18 cellular contexts compared by ENCODE assay signal in genomic region chr6:46473866-46474265, GRCh38. TPM values are rescaled to one million over a fixed set of nuclear protein-coding genes. Genes with fewer than 3 reads are reported as not detected.
A peak's percentile ranks its signal among the peaks of the same experiment; 100 is the strongest.
DNase-seq lines count a peak whose midpoint lies in the region; ATAC-seq, FAIRE-seq and TF ChIP-seq lines count a peak whose summit lies in the region.
"Had no signal": no experiment of that assay in that cellular context is flagged by ENCODE, and none has a peak within 500 bp of the region (broad histone marks: within the 10 kb centered on the region; RNA-seq: fewer than 3 reads in every experiment).

No MANE protein-coding gene starts in this region.

- H3K79me2 ChIP-seq in GM23248 (ENCODE audit: insufficient read depth) (no peaks in the 10 kb centered on the region), astrocyte (ENCODE audit: insufficient read depth, low read length) (no peaks in the 10 kb centered on the region)

- in situ Hi-C loops in GM23248 (cut with MboI) = no loop called here

- H3K9me3 ChIP-seq in GM23248 (ENCODE audit: low read depth) (no peaks in the 10 kb centered on the region), astrocyte (ENCODE audit: insufficient read depth, low read depth, low read length) (no peaks in the 10 kb centered on the region), skeletal muscle satellite cell (replicated peaks; ENCODE audit: low read length) (no peaks in the 10 kb centered on the region)

- H3K4me2 ChIP-seq in GM23248 (ENCODE audit: unreplicated experiment) = peak overlapping the region; percentile 81
- H3K4me2 ChIP-seq in astrocyte (ENCODE audit: low read length) = peak overlapping the region; percentile 26
- peak overlapping the region; percentile 61 for H3K4me2 ChIP-seq in skeletal muscle satellite cell (ENCODE audit: low read length)

- H3K36me3 Mint-ChIP-seq in astrocyte (ENCODE audit: low read depth, unreplicated experiment) = no peaks in the 10 kb centered on the region

- peak overlapping the region; percentile 90 for H3K27ac Mint-ChIP-seq in astrocyte (ENCODE audit: unreplicated experiment)

- H3K27ac ChIP-seq in GM23248 (peak overlapping the region; percentile 41), astrocyte (ENCODE audit: low read depth, low read length) (no peak overlapping the region)
- H3K27ac ChIP-seq: HL-60, SK-N-MC had no signal

- H3K36me3 ChIP-seq in GM23248 (ENCODE audit: low read depth) = no peaks in the 10 kb centered on the region
- no peaks in the 10 kb centered on the region for H3K36me3 ChIP-seq in astrocyte (ENCODE audit: insufficient read depth, low read length)
- no peaks in the 10 kb centered on the region for H3K36me3 ChIP-seq in skeletal muscle satellite cell (ENCODE audit: insufficient read depth, low read length)

- H3K27me3 ChIP-seq in GM23248 (replicated peaks; ENCODE audit: insufficient read depth) = no peaks in the 10 kb centered on the region
- no peaks in the 10 kb centered on the region for H3K27me3 ChIP-seq in astrocyte (ENCODE audit: insufficient read depth, low read length)
- no peaks in the 10 kb centered on the region for H3K27me3 ChIP-seq in skeletal muscle satellite cell (ENCODE audit: control insufficient read depth, insufficient read depth, low read length)

- H3K9me2 ChIP-seq in GM23248 (ENCODE audit: insufficient read depth) = peaks cover 6% of the 10 kb centered on the region; the same call in 1 of the 2 replicates

- H4K20me1 ChIP-seq in GM23248 (ENCODE audit: insufficient read depth) (no peaks in the 10 kb centered on the region), astrocyte (ENCODE audit: insufficient read depth, low read length) (no peaks in the 10 kb centered on the region)

- peaks cover 32% of the 10 kb centered on the region for H3K4me1 Mint-ChIP-seq in astrocyte (ENCODE audit: low read depth, unreplicated experiment)

- no peak overlapping the region for H3K4me3 Mint-ChIP-seq in astrocyte (ENCODE audit: unreplicated experiment)
- H3K4me3 Mint-ChIP-seq: H9 had no signal

- DNase-seq in GM23248 (peak; percentile 84), astrocyte (ENCODE audit: low read depth) (no peak), iris pigment epithelial cell (ENCODE audit: low read depth) (peak; percentile 55), NAMALWA (ENCODE audit: low spot score) (no peak)
- DNase-seq in activated CD4-positive, alpha-beta T cell treated with anti-CD3 and anti-CD28 coated beads for 1 hour = no peak
- no peak for DNase-seq in stimulated activated naive CD4-positive, alpha-beta T cell (lab: John Stamatoyannopoulos, UW)
- DNase-seq: C1 segment of cervical spinal cord, DMS 273 treated with DMSO at 0.1 percent for 48 hours, H9, NCI-H1092, NCI-H2107, NCI-H774 had no signal

- no peak for ATAC-seq in HG03108 (IDR thresholded peaks at IDR 0.05; ENCODE audit: unreplicated experiment)
- ATAC-seq: K562 had no signal

- H3K9me3 Mint-ChIP-seq in astrocyte (ENCODE audit: unreplicated experiment) = peaks cover 4% of the 10 kb centered on the region

- H3K4me3 ChIP-seq in GM23248 (peak overlapping the region; percentile 30), astrocyte (ENCODE audit: insufficient read depth, low read depth, low read length) (no peak overlapping the region), skeletal muscle satellite cell (ENCODE audit: low read length) (peak overlapping the region; percentile 15)
- H3K4me3 ChIP-seq: K562, SK-N-MC had no signal

- H3K9ac ChIP-seq in GM23248 (no peak overlapping the region), astrocyte (ENCODE audit: low read length) (no peak overlapping the region), skeletal muscle satellite cell (ENCODE audit: low read depth, low read length) (peak overlapping the region; percentile 16)

- no peaks in the 10 kb centered on the region for H3K27me3 Mint-ChIP-seq in astrocyte (ENCODE audit: low read depth, unreplicated experiment)

- H3K4me1 ChIP-seq in GM23248 (ENCODE audit: insufficient read depth) = peaks cover 40% of the 10 kb centered on the region
- H3K4me1 ChIP-seq in astrocyte (ENCODE audit: insufficient read depth, low read length) = no peaks in the 10 kb centered on the region
- H3K4me1 ChIP-seq in skeletal muscle satellite cell (ENCODE audit: control insufficient read depth, insufficient read depth, low read length) = peaks cover 45% of the 10 kb centered on the region

- H2AFZ ChIP-seq in GM23248 (peak overlapping the region; percentile 51), astrocyte (ENCODE audit: low read depth, low read length) (no peak overlapping the region)

- no peak for TF ChIP-seq CTCF in astrocyte (IDR thresholded peaks at IDR 0.05; ENCODE audit: insufficient read depth, low read depth, low read length)

- FAIRE-seq in astrocyte (lab: Jason Lieb, UNC) = no peak
- FAIRE-seq: K562 had no signal

- peaks cover 21% of the 10 kb centered on the region for H3F3A ChIP-seq in GM23248 (ENCODE audit: insufficient read depth)

RNA-seq across cellular contexts. Expression of gene RCAN2, which starts 17.4 kb away (rescaled TPM):
- total RNA-seq in GM23248 (2014; rRNA removed; shearing (Covaris generic)) = 6.5 and 7.6 TPM in 2 replicates
- polyA plus RNA-seq in GM23248 (2016; fragmentation: Nextera tagmentation; extraction: Ambion mirVana) = 8.7 and 8.8 TPM in 2 replicates
- 9.9 and 10.6 TPM in 2 replicates for total RNA-seq in astrocyte
- total RNA-seq in skeletal muscle satellite cell (2012; rRNA removed) = 0.25 and 1.5 TPM in 2 replicates
- total RNA-seq: NCI-H460 had no signal
- polyA plus RNA-seq: K562 had no signal

Comparison
In these comparisons a context has a peak if more than half of its experiments do, and no peak if none do; other contexts are left out.
1. DNase-seq: peak in GM23248 (single experiment) and iris pigment epithelial cell (single experiment); none in astrocyte (single experiment), activated CD4-positive, alpha-beta T cell treated with anti-CD3 and anti-CD28 coated beads for 1 hour (single experiment), NAMALWA (single experiment) and stimulated activated naive CD4-positive, alpha-beta T cell (0 of 6).
2. H3K4me2 ChIP-seq: peak in every context shown above with its lines; median percentile 81 in GM23248; 61 in skeletal muscle satellite cell; 26 in astrocyte.